36 cellular contexts compared by ENCODE assay signal in the genomic region with DNA sequence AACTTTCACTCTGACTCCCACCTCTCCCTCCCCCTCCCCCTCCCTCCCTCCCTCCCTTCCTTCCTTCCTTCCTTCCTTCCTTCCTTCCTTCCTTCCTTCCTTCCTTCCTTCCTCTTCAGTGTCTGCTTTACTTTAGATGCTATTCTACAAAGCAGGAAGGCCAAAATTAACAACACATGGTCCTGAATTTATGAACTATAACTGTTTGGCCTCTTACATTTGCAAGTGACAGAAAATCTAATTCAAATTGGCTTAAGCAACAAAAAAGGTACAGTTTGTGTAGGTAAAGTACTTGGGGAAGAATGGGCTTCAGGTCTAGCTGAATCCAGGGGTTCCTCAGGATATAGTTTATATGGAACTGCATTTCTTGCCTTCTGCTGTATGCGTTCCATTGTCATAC.
"Had no signal": no experiment of that assay in that cellular context is flagged by ENCODE, and none has a peak within 500 bp of the region (broad histone marks: within the 10 kb centered on the region; RNA-seq: fewer than 3 reads in every experiment).

No MANE protein-coding gene starts in this region.

- H3K27ac ChIP-seq: KMS-11 had no signal

- H3K9ac ChIP-seq: KMS-11 had no signal

- H3K27me3 ChIP-seq: MG63 had no signal

- H3K4me3 ChIP-seq: MG63 had no signal

- H3K36me3 ChIP-seq: MG63 had no signal

- DNase-seq: Karpas-422, Kasumi-1, KG1, MG63, MM.1S, MV-4-11, NCI-H1048, NCI-H1092, NCI-H1092 treated with DMSO at 0.1 percent for 48 hours, NCI-H1105, NCI-H1105 treated with DMSO at 0.1 percent for 48 hours, NCI-H1417, NCI-H1417 treated with DMSO at 0.1 percent for 48 hours, NCI-H1436, NCI-H1436 treated with DMSO at 0.1 percent for 48 hours, NCI-H146, NCI-H1694, NCI-H1694 treated with DMSO at 0.1 percent for 48 hours, NCI-H187, NCI-H187 treated with DMSO at 0.1 percent for 48 hours, NCI-H1930, NCI-H2029, NCI-H2029 treated with DMSO at 0.1 percent for 48 hours, NCI-H2081, NCI-H2081 treated with DMSO at 0.1 percent for 48 hours, NCI-H2107, NCI-H2171, NCI-H2171 treated with DMSO at 0.1 percent for 48 hours, NCI-H2227 treated with DMSO at 0.1 percent for 48 hours, NCI-H226, NCI-H345, NCI-H446, NCI-H446 treated with DMSO at 0.1 percent for 48 hours, NCI-H510A, NCI-H510A treated with DMSO at 0.1 percent for 48 hours had no signal

- H3K4me2 ChIP-seq: KMS-11 had no signal
